ENCODE assay signal across 25 cellular contexts in the genomic region with DNA sequence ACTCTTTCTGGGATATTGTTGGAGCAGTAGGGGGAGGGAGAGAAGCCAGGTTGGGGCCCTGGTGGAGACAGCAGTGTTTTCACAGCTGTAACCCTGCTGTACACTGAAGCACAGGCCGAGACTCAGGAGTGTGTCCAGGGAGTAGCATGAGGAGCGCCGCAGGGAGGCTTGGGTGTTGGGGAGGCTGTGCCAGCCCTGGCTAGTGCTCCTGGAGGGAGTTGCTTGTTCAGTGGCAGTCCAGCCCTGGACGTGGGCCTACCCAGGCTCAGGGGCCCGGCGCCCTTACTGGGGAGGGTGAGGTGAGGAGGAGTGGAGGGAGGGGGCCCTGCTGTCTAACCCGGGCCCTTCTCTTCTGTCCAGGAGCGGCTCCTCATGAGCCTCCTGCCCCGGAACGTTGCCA. TPM values are rescaled to one million over a fixed set of nuclear protein-coding genes. Genes with fewer than 3 reads are reported as not detected.
DNase-seq lines count a peak whose midpoint lies in the region; ATAC-seq and TF ChIP-seq lines count a peak whose summit lies in the region.
"Had no signal": no experiment of that assay in that cellular context is flagged by ENCODE, and none has a peak within 500 bp of the region (broad histone marks: within the 10 kb centered on the region; RNA-seq: fewer than 3 reads in every experiment).

No MANE protein-coding gene starts in this region.

- in situ Hi-C loops in GM13976 (cut with MboI; ENCODE audit: low sequenced_read_pairs, unreplicated experiment) = no loop called here

- DNase-seq in T-helper 2 cell treated with Interferon-gamma antibody and Interleukin-4, amounts not matched to agents 5 μg/mL and 100 μg/mL, for 36 hours (ENCODE audit: low spot score) = peak; percentile 0
- DNase-seq in T-helper 2 cell (no peak), GM13976 (ENCODE audit: low spot score) (peak; percentile 10), left lobe of liver (ENCODE audit: low spot score) (peak; percentile 30), neuronal stem cell (ENCODE audit: low spot score) (no peak), DMS153 (lab: John Stamatoyannopoulos, UW) (no peak), NCI-H2227 (lab: John Stamatoyannopoulos, UW; ENCODE audit: unreplicated experiment) (no peak)
- DNase-seq in activated T-helper 2 cell treated with anti-CD3 and anti-CD28 coated beads, Interferon-gamma antibody, Interleukin-2, Interleukin-4, amounts not matched to agents 10 μg/mL and 5 μg/mL and 100 μg/mL, durations not matched to agents 14 hours and 24 hours and 36 hours (ENCODE audit: low spot score) = no peak
- DNase-seq: Calu3; CD8-positive, alpha-beta memory T cell; DMS53; GDM1; HCEC 1CT; KG1; NCI-H1092 treated with DMSO at 0.1 percent for 48 hours; NCI-H1436 treated with DMSO at 0.1 percent for 48 hours; NCI-H1930; NCI-H446; NCI-H526 treated with DMSO at 0.1 percent for 48 hours; OCI-M1; Right ventricle myocardium superior had no signal

- no peaks in the 10 kb centered on the region for H3K4me1 Mint-ChIP-seq in T-helper 2 cell treated with Interferon-gamma antibody and Interleukin-4, amounts not matched to agents 5 μg/mL and 100 μg/mL, for 36 hours (ENCODE audit: low read depth)
- H3K4me1 Mint-ChIP-seq in activated T-helper 2 cell treated with anti-CD3 and anti-CD28 coated beads, Interferon-gamma antibody, Interleukin-2, Interleukin-4, amounts not matched to agents 10 μg/mL and 5 μg/mL and 100 μg/mL, durations not matched to agents 14 hours and 24 hours and 36 hours (ENCODE audit: low read depth) = peaks cover 3% of the 10 kb centered on the region
- H3K4me1 Mint-ChIP-seq: CD8-positive, alpha-beta memory T cell; GM23338 had no signal

- no peaks in the 10 kb centered on the region for H3K36me3 Mint-ChIP-seq in T-helper 2 cell treated with Interferon-gamma antibody and Interleukin-4, amounts not matched to agents 5 μg/mL and 100 μg/mL, for 36 hours (ENCODE audit: low read depth)
- H3K36me3 Mint-ChIP-seq in activated T-helper 2 cell treated with anti-CD3 and anti-CD28 coated beads, Interferon-gamma antibody, Interleukin-2, Interleukin-4, amounts not matched to agents 10 μg/mL and 5 μg/mL and 100 μg/mL, durations not matched to agents 14 hours and 24 hours and 36 hours (ENCODE audit: low read depth) = no peaks in the 10 kb centered on the region
- H3K36me3 Mint-ChIP-seq: CD8-positive, alpha-beta memory T cell had no signal

- H3K14ac ChIP-seq in neuronal stem cell (ENCODE audit: low read length) = peak overlapping the region; percentile 86

- H3K27ac ChIP-seq in neuronal stem cell (replicated peaks; ENCODE audit: low read length) = no peak overlapping the region
- H3K27ac ChIP-seq: 22Rv1; BLaER1 treated with 17β-estradiol and CSF1 and Interleukin-3, amounts not matched to agents 10 nM and 100 nM; HL-60 had no signal

- H3K79me1 ChIP-seq in neuronal stem cell (ENCODE audit: low read depth, low read length) = peaks cover 3% of the 10 kb centered on the region

- no peaks in the 10 kb centered on the region for H3K27me3 ChIP-seq in neuronal stem cell (ENCODE audit: control insufficient read depth in 3 of 3, insufficient read depth in 3 of 3, low read depth in 1 of 3, low read length in 3 of 3)
- H3K27me3 ChIP-seq: BLaER1 treated with 17β-estradiol and CSF1 and Interleukin-3, amounts not matched to agents 10 nM and 100 nM had no signal

- H3K27me3 Mint-ChIP-seq in T-helper 2 cell treated with Interferon-gamma antibody and Interleukin-4, amounts not matched to agents 5 μg/mL and 100 μg/mL, for 36 hours (ENCODE audit: low read depth) = no peaks in the 10 kb centered on the region
- H3K27me3 Mint-ChIP-seq in activated T-helper 2 cell treated with anti-CD3 and anti-CD28 coated beads, Interferon-gamma antibody, Interleukin-2, Interleukin-4, amounts not matched to agents 10 μg/mL and 5 μg/mL and 100 μg/mL, durations not matched to agents 14 hours and 24 hours and 36 hours (ENCODE audit: low read depth) = peaks cover 1% of the 10 kb centered on the region

- no peak overlapping the region for H2BK12ac ChIP-seq in neuronal stem cell (ENCODE audit: low read length)

- no peak overlapping the region for H2AFZ ChIP-seq in neuronal stem cell (ENCODE audit: low read length)
- H2AFZ ChIP-seq: GM23338 had no signal

- H3K36me3 ChIP-seq in neuronal stem cell (replicated peaks in 1 of 2; ENCODE audit: control insufficient read depth in 2 of 2, insufficient read depth in 2 of 2, low read length in 2 of 2) = peaks cover 2% of the 10 kb centered on the region in 2 donors

- no peak overlapping the region for H3K27ac Mint-ChIP-seq in T-helper 2 cell treated with Interferon-gamma antibody and Interleukin-4, amounts not matched to agents 5 μg/mL and 100 μg/mL, for 36 hours
- no peak overlapping the region for H3K27ac Mint-ChIP-seq in activated T-helper 2 cell treated with anti-CD3 and anti-CD28 coated beads, Interferon-gamma antibody, Interleukin-2, Interleukin-4, amounts not matched to agents 10 μg/mL and 5 μg/mL and 100 μg/mL, durations not matched to agents 14 hours and 24 hours and 36 hours
- H3K27ac Mint-ChIP-seq: CD8-positive, alpha-beta memory T cell; GM23338 had no signal

- TF ChIP-seq CTCF in GM13976 (IDR thresholded peaks at IDR 0.05; ENCODE audit: borderline replicate concordance, control extremely low read depth, extremely low read depth, insufficient read depth, missing control alignments) = no peak

- no CpG with 5 or more reads among the region's 10 CpGs for WGBS in neuronal stem cell (ENCODE audit: extremely low coverage in 2 of 2, insufficient read length in 2 of 2, insufficient replicate concordance in 1 of 2), 2 donors

- H2BK120ac ChIP-seq in neuronal stem cell (ENCODE audit: low read depth, low read length) = no peak overlapping the region

- ATAC-seq in left lobe of liver = no peak
- ATAC-seq: GM23338 had no signal

- H4K91ac ChIP-seq in neuronal stem cell (ENCODE audit: low read depth, low read length, poor library complexity) = no peak overlapping the region

- H3K23ac ChIP-seq in neuronal stem cell (ENCODE audit: low read depth, low read length, poor library complexity) = no peak overlapping the region

- no peak overlapping the region for H3K18ac ChIP-seq in neuronal stem cell (ENCODE audit: low read length)

- H2BK5ac ChIP-seq in neuronal stem cell (ENCODE audit: low read length) = no peak overlapping the region

- H3K9ac ChIP-seq in neuronal stem cell (ENCODE audit: low read depth, low read length, poor library complexity) = peak overlapping the region; percentile 78
- H3K9ac ChIP-seq: BLaER1 treated with 17β-estradiol and CSF1 and Interleukin-3, amounts not matched to agents 10 nM and 100 nM had no signal

- H3K4ac ChIP-seq in neuronal stem cell (ENCODE audit: low read length) = no peak overlapping the region

- H3K9me3 ChIP-seq in neuronal stem cell (replicated peaks in 1 of 2; ENCODE audit: control insufficient read depth in 2 of 2, insufficient read depth in 1 of 2, low read depth in 1 of 2, low read length in 2 of 2) = peaks cover 5 to 10% of the 10 kb centered on the region in 2 donors

- no peak overlapping the region for H2BK15ac ChIP-seq in neuronal stem cell (ENCODE audit: low read length)

- H3K4me2 ChIP-seq in neuronal stem cell (ENCODE audit: insufficient read depth, low read length, poor library complexity, severe bottlenecking) = no peak overlapping the region
- H3K4me2 ChIP-seq: BLaER1 treated with 17β-estradiol and CSF1 and Interleukin-3, amounts not matched to agents 10 nM and 100 nM; GM23338 had no signal

- H3K4me3 Mint-ChIP-seq in T-helper 2 cell treated with Interferon-gamma antibody and Interleukin-4, amounts not matched to agents 5 μg/mL and 100 μg/mL, for 36 hours = no peak overlapping the region
- no peak overlapping the region for H3K4me3 Mint-ChIP-seq in activated T-helper 2 cell treated with anti-CD3 and anti-CD28 coated beads, Interferon-gamma antibody, Interleukin-2, Interleukin-4, amounts not matched to agents 10 μg/mL and 5 μg/mL and 100 μg/mL, durations not matched to agents 14 hours and 24 hours and 36 hours (ENCODE audit: low read depth)
- H3K4me3 Mint-ChIP-seq: GM23338 had no signal

- H3K9me3 Mint-ChIP-seq in T-helper 2 cell treated with Interferon-gamma antibody and Interleukin-4, amounts not matched to agents 5 μg/mL and 100 μg/mL, for 36 hours = no peaks in the 10 kb centered on the region
- H3K9me3 Mint-ChIP-seq in activated T-helper 2 cell treated with anti-CD3 and anti-CD28 coated beads, Interferon-gamma antibody, Interleukin-2, Interleukin-4, amounts not matched to agents 10 μg/mL and 5 μg/mL and 100 μg/mL, durations not matched to agents 14 hours and 24 hours and 36 hours = peaks cover 4% of the 10 kb centered on the region

- H3K4me1 ChIP-seq in neuronal stem cell (ENCODE audit: control insufficient read depth in 2 of 2, insufficient read depth in 1 of 2, low read depth in 1 of 2, low read length in 2 of 2) = no peaks in the 10 kb centered on the region
- H3K4me1 ChIP-seq: BLaER1 treated with 17β-estradiol and CSF1 and Interleukin-3, amounts not matched to agents 10 nM and 100 nM had no signal

- H4K8ac ChIP-seq in neuronal stem cell (ENCODE audit: low read depth, low read length) = no peak overlapping the region

- H2AK5ac ChIP-seq in neuronal stem cell (ENCODE audit: low read depth, low read length) = no peak overlapping the region

- no peak overlapping the region for H3K4me3 ChIP-seq in neuronal stem cell (ENCODE audit: low read length in 2 of 2)
- H3K4me3 ChIP-seq: BLaER1 treated with 17β-estradiol and CSF1 and Interleukin-3, amounts not matched to agents 10 nM and 100 nM; GM23338 had no signal

- intact Hi-C loops in activated T-helper 2 cell treated with anti-CD3 and anti-CD28 coated beads, Interferon-gamma antibody, Interleukin-2, Interleukin-4, amounts not matched to agents 10 μg/mL and 5 μg/mL and 100 μg/mL, durations not matched to agents 14 hours and 24 hours and 36 hours (cut with micrococcal nuclease) = no loop called here

RNA-seq across cellular contexts. Expression of a gene that starts 35.9 kb away (rescaled TPM):
- 12.8 TPM for total RNA-seq in left lobe of liver
- 5.1 TPM for polyA plus RNA-seq in neuronal stem cell (2013, experiment 1 of 2)
- 4.8 TPM for polyA plus RNA-seq in neuronal stem cell (2013, experiment 2 of 2)
- total RNA-seq in activated T-helper 2 cell treated with anti-CD3 and anti-CD28 coated beads, Interferon-gamma antibody, Interleukin-2, Interleukin-4, amounts not matched to agents 10 μg/mL and 5 μg/mL and 100 μg/mL, durations not matched to agents 14 hours and 24 hours and 36 hours = 8.9 and 9.4 TPM in 2 replicates
- polyA plus RNA-seq: CD8-positive, alpha-beta memory T cell had no signal

Comparison
In these comparisons a context has a peak if more than half of its experiments do, and no peak if none do; other contexts are left out.
1. DNase-seq: peak in T-helper 2 cell treated with Interferon-gamma antibody and Interleukin-4, amounts not matched to agents 5 μg/mL and 100 μg/mL, for 36 hours (single experiment), GM13976 (single experiment) and left lobe of liver (single experiment); none in T-helper 2 cell (0 of 5), neuronal stem cell (single experiment), DMS153 (single experiment), activated T-helper 2 cell treated with anti-CD3 and anti-CD28 coated beads, Interferon-gamma antibody, Interleukin-2, Interleukin-4, amounts not matched to agents 10 μg/mL and 5 μg/mL and 100 μg/mL, durations not matched to agents 14 hours and 24 hours and 36 hours (single experiment) and NCI-H2227 (single experiment).